Comparison of ENCODE assay signal across 8 cellular contexts in genomic region chr10:77898323-77899079, GRCh38. TPM values are rescaled to one million over a fixed set of nuclear protein-coding genes. Genes with fewer than 3 reads are reported as not detected.
DNase-seq lines count a peak whose midpoint lies in the region; ATAC-seq and TF ChIP-seq lines count a peak whose summit lies in the region.

No MANE protein-coding gene starts in this region.

- H3K4me3 Mint-ChIP-seq in endothelial cell (ENCODE audit: unreplicated experiment) = no peak overlapping the region

- H3K4me1 ChIP-seq in psoas muscle = peaks cover 53% of the 10 kb centered on the region

- H3K27ac Mint-ChIP-seq in endothelial cell (ENCODE audit: unreplicated experiment) = no peak overlapping the region

- DNase-seq in GM06990 (ENCODE audit: extremely low read depth, insufficient read length) (peak; percentile 28), NCI-H226 (peak; percentile 40), endothelial cell (ENCODE audit: low spot score) (peak; percentile 25), psoas muscle (no peak), amygdala (lab: John Stamatoyannopoulos, UW) (no peak)
- no peak for DNase-seq in activated CD4-positive, alpha-beta T cell treated with anti-CD3 and anti-CD28 coated beads for 48 hours
- DNase-seq in activated effector memory CD4-positive, alpha-beta T cell treated with anti-CD3 and anti-CD28 coated beads, Interleukin-2, amount 50 U/mL, for 16 hours = no peak

- peaks cover 11% of the 10 kb centered on the region for H3K27me3 Mint-ChIP-seq in endothelial cell (ENCODE audit: unreplicated experiment)

- intact Hi-C loops in psoas muscle (cut with DNase I) = no loop called here

- ATAC-seq in psoas muscle = peak in 3 of 4 donors; percentile 24 to 83 (median 38)
- ATAC-seq in GM21786 (IDR thresholded peaks at IDR 0.05; ENCODE audit: unreplicated experiment) = no peak

- H3K4me3 ChIP-seq in GM06990 (replicated peaks; ENCODE audit: low read depth, low read length) (no peak overlapping the region), psoas muscle (no peak overlapping the region)

- WGBS in psoas muscle, 3 donors = 28 to 45% (median 30%) methylated on average over 19 of the region's 19 CpGs

- no peaks in the 10 kb centered on the region for H3K36me3 Mint-ChIP-seq in endothelial cell (ENCODE audit: low read depth, unreplicated experiment)

- no peaks in the 10 kb centered on the region for H3K9me3 Mint-ChIP-seq in endothelial cell (ENCODE audit: unreplicated experiment)

- TF ChIP-seq CTCF in GM06990 (IDR thresholded peaks at IDR 0.05; ENCODE audit: insufficient read depth, low read length, poor library complexity, severe bottlenecking) (no peak), endothelial cell (IDR thresholded peaks at IDR 0.05; ENCODE audit: unreplicated experiment) (no peak), psoas muscle (IDR thresholded peaks at IDR 0.05) (no peak)

- peaks cover 49% of the 10 kb centered on the region for H3K4me1 Mint-ChIP-seq in endothelial cell (ENCODE audit: unreplicated experiment)

- no peaks in the 10 kb centered on the region for H3K9me3 ChIP-seq in psoas muscle

- peak overlapping the region; percentile 47 for H3K27ac ChIP-seq in psoas muscle

- no peaks in the 10 kb centered on the region for H3K27me3 ChIP-seq in GM06990 (replicated peaks; ENCODE audit: control insufficient read depth, insufficient read depth, low read length)
- no peaks in the 10 kb centered on the region for H3K27me3 ChIP-seq in psoas muscle (ENCODE audit: insufficient read depth in 3 of 3, low read length in 2 of 3)

- H3K36me3 ChIP-seq in GM06990 (ENCODE audit: control insufficient read depth, insufficient read depth, low read length) = no peaks in the 10 kb centered on the region
- no peaks in the 10 kb centered on the region for H3K36me3 ChIP-seq in psoas muscle (ENCODE audit: insufficient read depth in 1 of 2, low read depth in 1 of 2)

RNA-seq across cellular contexts. Expression of gene DLG5, which starts 28.1 kb away (rescaled TPM):
- total RNA-seq in endothelial cell (ENCODE audit: unreplicated experiment) (64.5 TPM), psoas muscle (10 to 100 TPM; 36.9 to 62.9 (median 39.9) TPM)
- 10 to 100 TPM; 10.2 to 18.3 (median 12.7) TPM for polyA plus RNA-seq in psoas muscle

Comparison
In these comparisons a context has a peak if more than half of its experiments do, and no peak if none do; other contexts are left out.
1. DNase-seq: peak in GM06990 (single experiment), NCI-H226 (single experiment) and endothelial cell (single experiment); none in psoas muscle (0 of 2), activated CD4-positive, alpha-beta T cell treated with anti-CD3 and anti-CD28 coated beads for 48 hours (single experiment), amygdala (0 of 56) and activated effector memory CD4-positive, alpha-beta T cell treated with anti-CD3 and anti-CD28 coated beads, Interleukin-2, amount 50 U/mL, for 16 hours (single experiment).